9 cellular contexts compared by ENCODE assay signal in genomic region chrX:151393514-151393913, GRCh38. TPM values are rescaled to one million over a fixed set of nuclear protein-coding genes. Genes with fewer than 3 reads are reported as not detected.
A peak's percentile ranks its signal among the peaks of the same experiment; 100 is the strongest.
DNase-seq lines count a peak whose midpoint lies in the region; ATAC-seq and TF ChIP-seq lines count a peak whose summit lies in the region.
"Had no signal": no experiment of that assay in that cellular context is flagged by ENCODE, and none has a peak within 500 bp of the region (broad histone marks: within the 10 kb centered on the region; RNA-seq: fewer than 3 reads in every experiment).

No MANE protein-coding gene starts in this region.

- no peaks in the 10 kb centered on the region for H3K9me3 ChIP-seq in right cardiac atrium (ENCODE audit: control insufficient read depth, low read length)

- H3K4me3 Mint-ChIP-seq in activated CD4-positive, alpha-beta T cell treated with anti-CD3 and anti-CD28 coated beads for 36 hours, result no peak overlapping the region

- H3K4me1 ChIP-seq in right cardiac atrium (ENCODE audit: control insufficient read depth, insufficient read depth, low read length), result no peaks in the 10 kb centered on the region

- no peak for TF ChIP-seq CTCF in coronary artery (IDR thresholded peaks at IDR 0.05)

- no peaks in the 10 kb centered on the region for H3K27me3 Mint-ChIP-seq in activated CD4-positive, alpha-beta T cell treated with anti-CD3 and anti-CD28 coated beads for 36 hours

- H3K4me3 ChIP-seq in coronary artery (no peak overlapping the region), right cardiac atrium (ENCODE audit: low read length) (no peak overlapping the region)

- POLR2A ChIA-PET in activated CD4-positive, alpha-beta T cell treated with anti-CD3 and anti-CD28 coated beads for 36 hours (lab: Charles Lee), result no interaction called here

- peaks cover 25% of the 10 kb centered on the region for H3K4me1 Mint-ChIP-seq in activated CD4-positive, alpha-beta T cell treated with anti-CD3 and anti-CD28 coated beads for 36 hours

- peak overlapping the region; percentile 19 for H3K27ac Mint-ChIP-seq in activated CD4-positive, alpha-beta T cell treated with anti-CD3 and anti-CD28 coated beads for 36 hours

- ATAC-seq in GM18498 (IDR thresholded peaks at IDR 0.05; ENCODE audit: unreplicated experiment), result peak; percentile 40
- peak; percentile 29 for ATAC-seq in HG03175 (IDR thresholded peaks at IDR 0.05; ENCODE audit: unreplicated experiment)
- ATAC-seq in activated CD4-positive, alpha-beta T cell treated with anti-CD3 and anti-CD28 coated beads for 36 hours, result peak; percentile 51
- no peak for ATAC-seq in right cardiac atrium
- ATAC-seq: HCT116 had no signal

- DNase-seq in activated CD4-positive, alpha-beta T cell treated with anti-CD3 and anti-CD28 coated beads for 36 hours, result peak; percentile 57
- DNase-seq in iPS-NIHi11 (ENCODE audit: low spot score) (peak; percentile 22), coronary artery (ENCODE audit: low spot score) (no peak), right cardiac atrium (no peak), DMS114 treated with DMSO at 0.1 percent for 48 hours (lab: John Stamatoyannopoulos, UW; ENCODE audit: unreplicated experiment) (no peak), HuH-7 (ENCODE audit: low spot score) (no peak)

- intact Hi-C loops in activated CD4-positive, alpha-beta T cell treated with anti-CD3 and anti-CD28 coated beads for 36 hours (cut with DNase I, micrococcal nuclease), result loop anchor here in 1 of 2 experiments (10.0 kb wide), 1 partner anchor 1029 kb away; the partner anchor contains the start of gene MAMLD1
- intact Hi-C loops in right cardiac atrium (cut with DNase I), result no loop called here

- H3K27ac ChIP-seq in coronary artery (no peak overlapping the region), right cardiac atrium (ENCODE audit: low read length) (no peak overlapping the region)

- 48% methylated on average over 1 of the region's 1 CpG for WGBS in right cardiac atrium

- CTCF ChIA-PET in activated CD4-positive, alpha-beta T cell treated with anti-CD3 and anti-CD28 coated beads for 36 hours (lab: Charles Lee), result no interaction called here

- H3K36me3 Mint-ChIP-seq in activated CD4-positive, alpha-beta T cell treated with anti-CD3 and anti-CD28 coated beads for 36 hours (ENCODE audit: low read depth), result peaks cover 5% of the 10 kb centered on the region

- no peaks in the 10 kb centered on the region for H3K27me3 ChIP-seq in right cardiac atrium (ENCODE audit: control insufficient read depth, insufficient read depth)

- no peaks in the 10 kb centered on the region for H3K9me3 Mint-ChIP-seq in activated CD4-positive, alpha-beta T cell treated with anti-CD3 and anti-CD28 coated beads for 36 hours (ENCODE audit: low read depth)

RNA-seq across cellular contexts. Expression of gene VMA21, which starts 3.5 kb away (rescaled TPM):
- 10 to 100 TPM; 42.1 to 43.0 TPM for total RNA-seq in activated CD4-positive, alpha-beta T cell treated with anti-CD3 and anti-CD28 coated beads for 36 hours
- total RNA-seq in right cardiac atrium, result 10 to 100 TPM; 22.8 to 24.8 (median 23.6) TPM
- 9.9 TPM for polyA plus RNA-seq in right cardiac atrium

Comparison
In these comparisons a context has a peak if more than half of its experiments do, and no peak if none do; other contexts are left out.
1. ATAC-seq: peak in GM18498 (single experiment), HG03175 (single experiment) and activated CD4-positive, alpha-beta T cell treated with anti-CD3 and anti-CD28 coated beads for 36 hours (single experiment); none in right cardiac atrium (0 of 2).
2. DNase-seq: peak in activated CD4-positive, alpha-beta T cell treated with anti-CD3 and anti-CD28 coated beads for 36 hours (single experiment) and iPS-NIHi11 (single experiment); none in coronary artery (single experiment), right cardiac atrium (0 of 3), DMS114 treated with DMSO at 0.1 percent for 48 hours (single experiment) and HuH-7 (single experiment).